ENCODE assay signal across 1 cellular context in genomic region chr10:127990846-127991542, GRCh38.
TF ChIP-seq lines count a peak whose summit lies in the region.

No MANE protein-coding gene starts in this region.

TF ChIP-seq in IMR-90, 13 proteins besides CTCF, POLR2A, EP300 and RAD21 (continued from another document):
- TF ChIP-seq ELK1 (IDR thresholded peaks at IDR 0.05; ENCODE audit: borderline replicate concordance, low read depth, low read length) (no peak), RFX5 (IDR thresholded peaks at IDR 0.05; ENCODE audit: low read depth, low read length) (no peak), SMC3 (IDR thresholded peaks at IDR 0.05; ENCODE audit: low read depth, low read length) (no peak), BHLHE40 (IDR thresholded peaks at IDR 0.05; ENCODE audit: low read depth, low read length) (no peak), CEBPB (IDR thresholded peaks at IDR 0.05; ENCODE audit: low read depth, low read length) (no peak), MXI1 (IDR thresholded peaks at IDR 0.05; ENCODE audit: borderline replicate concordance, low read depth, low read length) (no peak), CHD1 (IDR thresholded peaks at IDR 0.05; ENCODE audit: low read depth, low read length) (no peak), MAZ (IDR thresholded peaks at IDR 0.05; ENCODE audit: borderline replicate concordance, low read depth, low read length) (no peak)
TF ChIP-seq in IMR-90: peak in this region for 0.
